In the genomic region with DNA sequence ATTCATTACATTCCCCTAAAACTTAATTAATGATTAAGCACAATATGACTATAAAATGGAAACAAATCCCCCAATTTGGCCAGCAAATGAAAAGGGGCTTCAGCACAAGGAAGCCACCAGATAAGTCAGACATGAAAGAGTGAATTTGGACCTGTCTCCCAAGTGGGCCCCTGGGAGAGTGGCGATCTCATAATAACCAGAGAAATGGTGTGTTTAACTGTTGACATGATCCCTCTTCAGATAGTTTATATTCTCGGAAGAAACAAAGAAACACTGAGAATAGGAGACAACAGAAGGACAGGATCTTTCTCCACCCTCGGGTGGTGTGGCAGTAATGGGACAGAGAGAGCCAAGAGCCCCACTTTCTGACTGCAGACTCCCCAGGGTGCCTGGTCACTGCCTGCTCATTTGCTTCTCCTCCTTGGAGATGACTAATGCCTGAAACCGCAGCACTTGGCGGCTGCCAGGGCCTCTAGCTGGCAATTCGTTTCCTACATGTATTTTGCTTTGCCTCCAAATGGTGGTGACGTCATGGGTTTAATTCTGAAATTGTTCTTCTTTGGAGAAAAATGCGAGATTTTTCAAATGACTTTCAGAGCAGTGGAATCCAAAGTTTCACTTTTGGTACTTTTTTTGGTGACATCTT, we compare ENCODE assay signal across 1 cellular context.
A peak's percentile ranks its signal among the peaks of the same experiment; 100 is the strongest.
TF ChIP-seq lines count a peak whose summit lies in the region.

No MANE protein-coding gene starts in this region.

TF ChIP-seq in HEK293, 187 proteins besides CTCF, POLR2A, EP300 and RAD21 (continued from another document):
- TF ChIP-seq, protein P1, sequence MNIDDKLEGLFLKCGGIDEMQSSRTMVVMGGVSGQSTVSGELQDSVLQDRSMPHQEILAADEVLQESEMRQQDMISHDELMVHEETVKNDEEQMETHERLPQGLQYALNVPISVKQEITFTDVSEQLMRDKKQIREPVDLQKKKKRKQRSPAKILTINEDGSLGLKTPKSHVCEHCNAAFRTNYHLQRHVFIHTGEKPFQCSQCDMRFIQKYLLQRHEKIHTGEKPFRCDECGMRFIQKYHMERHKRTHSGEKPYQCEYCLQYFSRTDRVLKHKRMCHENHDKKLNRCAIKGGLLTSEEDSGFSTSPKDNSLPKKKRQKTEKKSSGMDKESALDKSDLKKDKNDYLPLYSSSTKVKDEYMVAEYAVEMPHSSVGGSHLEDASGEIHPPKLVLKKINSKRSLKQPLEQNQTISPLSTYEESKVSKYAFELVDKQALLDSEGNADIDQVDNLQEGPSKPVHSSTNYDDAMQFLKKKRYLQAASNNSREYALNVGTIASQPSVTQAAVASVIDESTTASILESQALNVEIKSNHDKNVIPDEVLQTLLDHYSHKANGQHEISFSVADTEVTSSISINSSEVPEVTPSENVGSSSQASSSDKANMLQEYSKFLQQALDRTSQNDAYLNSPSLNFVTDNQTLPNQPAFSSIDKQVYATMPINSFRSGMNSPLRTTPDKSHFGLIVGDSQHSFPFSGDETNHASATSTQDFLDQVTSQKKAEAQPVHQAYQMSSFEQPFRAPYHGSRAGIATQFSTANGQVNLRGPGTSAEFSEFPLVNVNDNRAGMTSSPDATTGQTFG (tag by site-specific recombination; IDR thresholded peaks at IDR 0.05; ENCODE audit: borderline replicate concordance), result no peak
- TF ChIP-seq SCRT1 (tag by site-specific recombination; IDR thresholded peaks at IDR 0.05; ENCODE audit: borderline replicate concordance), result no peak
- TF ChIP-seq ZNF16 (tag by site-specific recombination; IDR thresholded peaks at IDR 0.05; ENCODE audit: low read depth), result no peak
- TF ChIP-seq ZNF239 (tag by site-specific recombination; IDR thresholded peaks at IDR 0.05), result no peak
- TF ChIP-seq GLI4 (tag by site-specific recombination; IDR thresholded peaks at IDR 0.05), result no peak
- no peak for TF ChIP-seq ZFHX2 (tag by site-specific recombination; conservative IDR thresholded peaks at IDR 0.05)
- no peak for TF ChIP-seq ZNF248 (tag by site-specific recombination; IDR thresholded peaks at IDR 0.05)
- no peak for TF ChIP-seq ZNF302 (tag by site-specific recombination; IDR thresholded peaks at IDR 0.05; ENCODE audit: low read depth)
- TF ChIP-seq ZNF521 (tag by site-specific recombination; IDR thresholded peaks at IDR 0.05), result no peak
- TF ChIP-seq ZNF184 (tag by site-specific recombination; IDR thresholded peaks at IDR 0.05), result peak; percentile 59; the same call in 1 of the 2 replicates
- peak; percentile 69 for TF ChIP-seq ZNF335 (tag by site-specific recombination; conservative IDR thresholded peaks at IDR 0.05)
- 0 out of 2 replicates have a peak, but pooled peaks have one; percentile 13 for TF ChIP-seq ZNF843 (tag by site-specific recombination; IDR thresholded peaks at IDR 0.05)
- no peak for TF ChIP-seq ZFP41 (tag by site-specific recombination; IDR thresholded peaks at IDR 0.05; ENCODE audit: borderline replicate concordance)
- TF ChIP-seq ZNF707 (tag by site-specific recombination; IDR thresholded peaks at IDR 0.05), result no peak
- TF ChIP-seq, protein P2, sequence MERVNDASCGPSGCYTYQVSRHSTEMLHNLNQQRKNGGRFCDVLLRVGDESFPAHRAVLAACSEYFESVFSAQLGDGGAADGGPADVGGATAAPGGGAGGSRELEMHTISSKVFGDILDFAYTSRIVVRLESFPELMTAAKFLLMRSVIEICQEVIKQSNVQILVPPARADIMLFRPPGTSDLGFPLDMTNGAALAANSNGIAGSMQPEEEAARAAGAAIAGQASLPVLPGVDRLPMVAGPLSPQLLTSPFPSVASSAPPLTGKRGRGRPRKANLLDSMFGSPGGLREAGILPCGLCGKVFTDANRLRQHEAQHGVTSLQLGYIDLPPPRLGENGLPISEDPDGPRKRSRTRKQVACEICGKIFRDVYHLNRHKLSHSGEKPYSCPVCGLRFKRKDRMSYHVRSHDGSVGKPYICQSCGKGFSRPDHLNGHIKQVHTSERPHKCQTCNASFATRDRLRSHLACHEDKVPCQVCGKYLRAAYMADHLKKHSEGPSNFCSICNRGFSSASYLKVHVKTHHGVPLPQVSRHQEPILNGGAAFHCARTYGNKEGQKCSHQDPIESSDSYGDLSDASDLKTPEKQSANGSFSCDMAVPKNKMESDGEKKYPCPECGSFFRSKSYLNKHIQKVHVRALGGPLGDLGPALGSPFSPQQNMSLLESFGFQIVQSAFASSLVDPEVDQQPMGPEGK (tag by site-specific recombination; IDR thresholded peaks at IDR 0.05), result 0 out of 2 replicates have a peak, but pooled peaks have one; percentile 22
- no peak for TF ChIP-seq REPIN1 (tag by site-specific recombination; IDR thresholded peaks at IDR 0.05; ENCODE audit: low read depth)
- TF ChIP-seq BCL11B (tag by site-specific recombination; IDR thresholded peaks at IDR 0.05; ENCODE audit: low read depth), result no peak
- TF ChIP-seq, protein P3, sequence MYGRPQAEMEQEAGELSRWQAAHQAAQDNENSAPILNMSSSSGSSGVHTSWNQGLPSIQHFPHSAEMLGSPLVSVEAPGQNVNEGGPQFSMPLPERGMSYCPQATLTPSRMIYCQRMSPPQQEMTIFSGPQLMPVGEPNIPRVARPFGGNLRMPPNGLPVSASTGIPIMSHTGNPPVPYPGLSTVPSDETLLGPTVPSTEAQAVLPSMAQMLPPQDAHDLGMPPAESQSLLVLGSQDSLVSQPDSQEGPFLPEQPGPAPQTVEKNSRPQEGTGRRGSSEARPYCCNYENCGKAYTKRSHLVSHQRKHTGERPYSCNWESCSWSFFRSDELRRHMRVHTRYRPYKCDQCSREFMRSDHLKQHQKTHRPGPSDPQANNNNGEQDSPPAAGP (tag by site-specific recombination; IDR thresholded peaks at IDR 0.05), result 0 out of 2 replicates have a peak, but pooled peaks have one; percentile 23
- no peak for TF ChIP-seq ZNF202 (tag by site-specific recombination; IDR thresholded peaks at IDR 0.05; ENCODE audit: borderline replicate concordance)
- TF ChIP-seq PRDM1 (tag by site-specific recombination; IDR thresholded peaks at IDR 0.05), result peak; percentile 60; the same call in 1 of the 2 replicates
- TF ChIP-seq ZBTB17 (tag by site-specific recombination; IDR thresholded peaks at IDR 0.05), result 0 out of 2 replicates have a peak, but pooled peaks have one; percentile 34
- TF ChIP-seq ZNF660 (tag by site-specific recombination; IDR thresholded peaks at IDR 0.05), result peak; percentile 68
- TF ChIP-seq ZNF366 (tag by site-specific recombination; conservative IDR thresholded peaks at IDR 0.05), result peak; percentile 67
- TF ChIP-seq FEZF1 (tag by site-specific recombination; IDR thresholded peaks at IDR 0.05), result peak; percentile 90
- TF ChIP-seq, protein P4, sequence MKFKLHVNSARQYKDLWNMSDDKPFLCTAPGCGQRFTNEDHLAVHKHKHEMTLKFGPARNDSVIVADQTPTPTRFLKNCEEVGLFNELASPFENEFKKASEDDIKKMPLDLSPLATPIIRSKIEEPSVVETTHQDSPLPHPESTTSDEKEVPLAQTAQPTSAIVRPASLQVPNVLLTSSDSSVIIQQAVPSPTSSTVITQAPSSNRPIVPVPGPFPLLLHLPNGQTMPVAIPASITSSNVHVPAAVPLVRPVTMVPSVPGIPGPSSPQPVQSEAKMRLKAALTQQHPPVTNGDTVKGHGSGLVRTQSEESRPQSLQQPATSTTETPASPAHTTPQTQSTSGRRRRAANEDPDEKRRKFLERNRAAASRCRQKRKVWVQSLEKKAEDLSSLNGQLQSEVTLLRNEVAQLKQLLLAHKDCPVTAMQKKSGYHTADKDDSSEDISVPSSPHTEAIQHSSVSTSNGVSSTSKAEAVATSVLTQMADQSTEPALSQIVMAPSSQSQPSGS (tag by site-specific recombination; IDR thresholded peaks at IDR 0.05; ENCODE audit: low read depth), result peak; percentile 98
- TF ChIP-seq IKZF3 (tag by site-specific recombination; IDR thresholded peaks at IDR 0.05), result peak; percentile 65
- no peak for TF ChIP-seq ZNF777 (tag by site-specific recombination; IDR thresholded peaks at IDR 0.05; ENCODE audit: borderline replicate concordance)
- no peak for TF ChIP-seq EGR2 (tag by site-specific recombination; IDR thresholded peaks at IDR 0.05; ENCODE audit: low read depth)
- peak; percentile 36; the same call in 1 of the 2 replicates for TF ChIP-seq ZNF558 (tag by site-specific recombination; IDR thresholded peaks at IDR 0.05)
- no peak for TF ChIP-seq ZNF501 (tag by site-specific recombination; IDR thresholded peaks at IDR 0.05)
- TF ChIP-seq MYNN (tag by site-specific recombination; IDR thresholded peaks at IDR 0.05; ENCODE audit: borderline replicate concordance), result no peak
- TF ChIP-seq ZNF132 (tag by site-specific recombination; IDR thresholded peaks at IDR 0.05; ENCODE audit: borderline replicate concordance), result no peak
- TF ChIP-seq ZNF10 (tag by site-specific recombination; IDR thresholded peaks at IDR 0.05), result no peak
- no peak for TF ChIP-seq KLF9 (tag by site-specific recombination; IDR thresholded peaks at IDR 0.05; ENCODE audit: low read depth)
- TF ChIP-seq ZNF530 (tag by site-specific recombination; IDR thresholded peaks at IDR 0.05; ENCODE audit: low read depth), result no peak
TF ChIP-seq in HEK293: peak in this region for 25.
